20 cellular contexts compared by ENCODE assay signal in genomic region chr2:190062053-190062452, GRCh38. TPM values are rescaled to one million over a fixed set of nuclear protein-coding genes. Genes with fewer than 3 reads are reported as not detected.
DNase-seq lines count a peak whose midpoint lies in the region; ATAC-seq and TF ChIP-seq lines count a peak whose summit lies in the region.
"Had no signal": no experiment of that assay in that cellular context is flagged by ENCODE, and none has a peak within 500 bp of the region (broad histone marks: within the 10 kb centered on the region; RNA-seq: fewer than 3 reads in every experiment).

No MANE protein-coding gene starts in this region.

- H3K4me3 ChIP-seq in SK-N-MC, result peak overlapping the region; percentile 65
- peak overlapping the region; percentile 57 to 79 (median 62) for H3K4me3 ChIP-seq in skeletal muscle tissue (ENCODE audit: low read length in 3 of 3)
- H3K4me3 ChIP-seq in esophagus squamous epithelium, result no peak overlapping the region
- H3K4me3 ChIP-seq: right atrium auricular region, SJSA1 had no signal

- TF ChIP-seq POLR2A in esophagus squamous epithelium (IDR thresholded peaks at IDR 0.05), result no peak

- TF ChIP-seq CTCF in HFFc6 (IDR thresholded peaks at IDR 0.05) (no peak), esophagus squamous epithelium (IDR thresholded peaks at IDR 0.05) (no peak)

- H3K27me3 ChIP-seq in skeletal muscle tissue (ENCODE audit: control insufficient read depth in 3 of 3, insufficient read depth in 3 of 3, low read length in 3 of 3), result no peaks in the 10 kb centered on the region
- H3K27me3 ChIP-seq in esophagus squamous epithelium, result no peaks in the 10 kb centered on the region
- H3K27me3 ChIP-seq: neutrophil, right atrium auricular region, SJSA1 had no signal

- ATAC-seq in GM18498 (IDR thresholded peaks at IDR 0.05; ENCODE audit: unreplicated experiment) (no peak), GM18868 (IDR thresholded peaks at IDR 0.05; ENCODE audit: unreplicated experiment) (no peak)
- ATAC-seq: activated CD8-positive, alpha-beta T cell treated with anti-CD3 and anti-CD28 coated beads for 36 hours; PC-3; stimulated activated memory B cell treated with anti-CD40 and anti-IgM and Interleukin-4, amounts not matched to agents 10 μg/mL and 1 μg/mL and 100 μg/mL, for 72 hours had no signal

- H3K9ac ChIP-seq in SK-N-MC (ENCODE audit: insufficient read length) (peak overlapping the region; percentile 7), skeletal muscle tissue (ENCODE audit: low read depth in 1 of 3, low read length in 3 of 3) (peak overlapping the region; percentile 48 to 66 (median 55))

- peak overlapping the region; percentile 46; the same call in 1 of the 2 replicates for H3K4me3 Mint-ChIP-seq in HFFc6
- H3K4me3 Mint-ChIP-seq: activated CD8-positive, alpha-beta T cell treated with anti-CD3 and anti-CD28 coated beads for 36 hours; activated naive CD4-positive, alpha-beta T cell treated with anti-CD3 and anti-CD28 coated beads, Interleukin-2, amount 50 U/mL, for 24 hours; mesothelial cell of epicardium; stimulated activated memory B cell treated with anti-CD40 and anti-IgM and Interleukin-4, amounts not matched to agents 10 μg/mL and 1 μg/mL and 100 μg/mL, for 72 hours had no signal

- no peaks in the 10 kb centered on the region for H3K27me3 Mint-ChIP-seq in HFFc6 (ENCODE audit: insufficient read depth)
- H3K27me3 Mint-ChIP-seq: activated naive CD4-positive, alpha-beta T cell treated with anti-CD3 and anti-CD28 coated beads, Interleukin-2, amount 50 U/mL, for 24 hours; stimulated activated memory B cell treated with anti-CD40 and anti-IgM and Interleukin-4, amounts not matched to agents 10 μg/mL and 1 μg/mL and 100 μg/mL, for 72 hours had no signal

- peaks cover 8% of the 10 kb centered on the region; the same call in 1 of the 2 replicates for H3K4me1 Mint-ChIP-seq in HFFc6 (ENCODE audit: low read depth)
- H3K4me1 Mint-ChIP-seq: activated naive CD4-positive, alpha-beta T cell treated with anti-CD3 and anti-CD28 coated beads, Interleukin-2, amount 50 U/mL, for 24 hours; mesothelial cell of epicardium; stimulated activated memory B cell treated with anti-CD40 and anti-IgM and Interleukin-4, amounts not matched to agents 10 μg/mL and 1 μg/mL and 100 μg/mL, for 72 hours had no signal

- H3K9me3 Mint-ChIP-seq in HFFc6, result no peaks in the 10 kb centered on the region
- H3K9me3 Mint-ChIP-seq: activated CD8-positive, alpha-beta T cell treated with anti-CD3 and anti-CD28 coated beads for 36 hours; activated naive CD4-positive, alpha-beta T cell treated with anti-CD3 and anti-CD28 coated beads, Interleukin-2, amount 50 U/mL, for 24 hours; mesothelial cell of epicardium; stimulated activated memory B cell treated with anti-CD40 and anti-IgM and Interleukin-4, amounts not matched to agents 10 μg/mL and 1 μg/mL and 100 μg/mL, for 72 hours had no signal

- no peaks in the 10 kb centered on the region for H3K36me3 Mint-ChIP-seq in HFFc6 (ENCODE audit: low read depth)
- H3K36me3 Mint-ChIP-seq: activated naive CD4-positive, alpha-beta T cell treated with anti-CD3 and anti-CD28 coated beads, Interleukin-2, amount 50 U/mL, for 24 hours; mesothelial cell of epicardium; stimulated activated memory B cell treated with anti-CD40 and anti-IgM and Interleukin-4, amounts not matched to agents 10 μg/mL and 1 μg/mL and 100 μg/mL, for 72 hours had no signal

- WGBS in esophagus squamous epithelium, 2 donors, result 47 to 78% methylated on average over 6 of the region's 6 CpGs

- peak overlapping the region; percentile 6; the same call in 1 of the 2 replicates for H3K27ac ChIP-seq in SK-N-MC
- H3K27ac ChIP-seq in skeletal muscle tissue (ENCODE audit: low read depth, low read length), result peak overlapping the region; percentile 26
- H3K27ac ChIP-seq in esophagus squamous epithelium, result no peak overlapping the region
- H3K27ac ChIP-seq: neutrophil, right atrium auricular region, SJSA1 had no signal

- H3K4me1 ChIP-seq in skeletal muscle tissue (ENCODE audit: control insufficient read depth in 3 of 3, insufficient read depth in 3 of 3, low read length in 3 of 3) (no peaks in the 10 kb centered on the region), esophagus squamous epithelium (no peaks in the 10 kb centered on the region)
- H3K4me1 ChIP-seq: right atrium auricular region, SJSA1 had no signal

- intact Hi-C loops in esophagus squamous epithelium (cut with DNase I), result no loop called here

- DNase-seq in HFFc6 (no peak), SK-N-MC (ENCODE audit: low read depth, low spot score) (no peak), fibroblast of peridontal ligament (ENCODE audit: extremely low read depth) (peak; percentile 37), esophagus squamous epithelium (lab: John Stamatoyannopoulos, UW) (no peak)
- DNase-seq: activated CD4-positive, CD25-positive, alpha-beta regulatory T cell; activated CD8-positive, alpha-beta T cell treated with anti-CD3 and anti-CD28 coated beads for 36 hours; activated T-cell treated with anti-CD3 and anti-CD28 coated beads, Interleukin-2, amount 50 U/mL, for 48 hours; DMS79 treated with DMSO at 0.1 percent for 48 hours; NCI-H2081; NCI-H82; PC-3 had no signal

- H3K36me3 ChIP-seq in SK-N-MC (ENCODE audit: insufficient read depth, low read length) (no peaks in the 10 kb centered on the region), skeletal muscle tissue (ENCODE audit: control insufficient read depth in 3 of 3, insufficient read depth in 3 of 3, low read length in 3 of 3) (peaks cover 0 to 3% (median 3%) of the 10 kb centered on the region in 3 donors), esophagus squamous epithelium (no peaks in the 10 kb centered on the region)
- H3K36me3 ChIP-seq: neutrophil, right atrium auricular region, SJSA1 had no signal

- H3K27ac Mint-ChIP-seq in HFFc6, result no peak overlapping the region
- H3K27ac Mint-ChIP-seq: activated CD8-positive, alpha-beta T cell treated with anti-CD3 and anti-CD28 coated beads for 36 hours; activated naive CD4-positive, alpha-beta T cell treated with anti-CD3 and anti-CD28 coated beads, Interleukin-2, amount 50 U/mL, for 24 hours; mesothelial cell of epicardium; stimulated activated memory B cell treated with anti-CD40 and anti-IgM and Interleukin-4, amounts not matched to agents 10 μg/mL and 1 μg/mL and 100 μg/mL, for 72 hours had no signal

- H3K9me3 ChIP-seq in SK-N-MC (ENCODE audit: low read depth, low read length) (no peaks in the 10 kb centered on the region), skeletal muscle tissue (ENCODE audit: control insufficient read depth in 3 of 3, low read length in 3 of 3) (no peaks in the 10 kb centered on the region), esophagus squamous epithelium (no peaks in the 10 kb centered on the region)
- H3K9me3 ChIP-seq: neutrophil, right atrium auricular region, SJSA1 had no signal

RNA-seq across cellular contexts. Expression of gene MSTN, which starts 0.5 kb away (rescaled TPM):
- total RNA-seq in HFFc6 (2021; fragmentation: NEBNext Ultra II Directional; extraction: Animal tissue kit (Norgen Biotek cat#: 25700)), result not detected
- total RNA-seq in skeletal muscle tissue, result 18.8 TPM
- under 1 TPM in 3 of 4 donors, not detected in 1; 0.13 to 0.21 (median 0.19) TPM for total RNA-seq in esophagus squamous epithelium
- total RNA-seq: activated CD8-positive, alpha-beta T cell treated with anti-CD3 and anti-CD28 coated beads for 36 hours; PC-3 had no signal

Comparison
In these comparisons a context has a peak if more than half of its experiments do, and no peak if none do; other contexts are left out.
1. H3K27ac ChIP-seq: peak in SK-N-MC (single experiment) and skeletal muscle tissue (single experiment); none in esophagus squamous epithelium (0 of 4).
2. H3K4me3 ChIP-seq: peak in SK-N-MC (single experiment) and skeletal muscle tissue (3 of 3); none in esophagus squamous epithelium (0 of 4).
3. RNA of gene MSTN, which starts 0.5 kb away (total RNA-seq): 18.8 TPM in skeletal muscle tissue (single experiment); 0.13 to 0.21 TPM in esophagus squamous epithelium and not detected in HFFc6; every median in the first group is over 10 times any median in the second.